Comparison of ENCODE assay signal across 8 cellular contexts in the genomic region with DNA sequence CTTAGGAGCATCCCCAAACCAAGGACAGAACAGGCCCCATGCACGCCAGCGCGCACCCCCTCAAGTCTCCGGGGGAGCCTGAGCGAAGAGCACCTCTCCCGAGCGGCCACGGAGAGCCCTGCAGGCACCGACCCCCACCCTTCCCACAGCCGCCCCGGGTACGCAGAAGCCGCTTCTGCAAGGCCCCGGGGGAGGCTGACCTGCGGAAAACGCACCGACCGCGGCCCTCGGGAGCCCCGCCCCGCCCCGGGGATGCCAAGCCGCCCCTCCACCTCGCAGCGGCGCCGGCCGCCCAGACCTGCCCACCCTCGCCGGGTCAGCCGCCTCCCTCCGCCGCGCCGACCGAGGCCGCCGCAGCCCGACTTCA.
DNase-seq lines count a peak whose midpoint lies in the region; ATAC-seq lines count a peak whose summit lies in the region.

No MANE protein-coding gene starts in this region.

- H3K9ac ChIP-seq in iPS-20b (ENCODE audit: low read depth, low read length) (peak overlapping the region; percentile 86; the same call in 1 of the 2 replicates), stomach smooth muscle (ENCODE audit: low read length in 2 of 2) (peak overlapping the region; percentile 64 to 73)

- H3K4me1 ChIP-seq in iPS-20b (ENCODE audit: insufficient read depth, low read length) = peaks cover 17% of the 10 kb centered on the region
- H3K4me1 ChIP-seq in stomach smooth muscle (ENCODE audit: control insufficient read depth, insufficient read depth, low read length) = peaks cover 9% of the 10 kb centered on the region

- H3K27me3 Mint-ChIP-seq in activated naive CD4-positive, alpha-beta T cell treated with anti-CD3 and anti-CD28 coated beads, Interleukin-2, amount 10 ng/mL, durations not matched to agents 7 days and 5 days = no peaks in the 10 kb centered on the region

- CTCF ChIA-PET in activated naive CD4-positive, alpha-beta T cell treated with anti-CD3 and anti-CD28 coated beads, Interleukin-2, amount 10 ng/mL, durations not matched to agents 7 days and 5 days (lab: Charles Lee) = interaction anchor here (1.2 kb wide), 1 partner anchor 53 kb away, joined by 6 read pairs; no protein-coding TSS in a partner anchor

- peaks cover 21% of the 10 kb centered on the region for H3K36me3 ChIP-seq in iPS-20b (ENCODE audit: insufficient read depth, low read depth, low read length)
- no peaks in the 10 kb centered on the region for H3K36me3 ChIP-seq in stomach smooth muscle (ENCODE audit: control insufficient read depth in 2 of 2, insufficient read depth in 2 of 2, low read length in 2 of 2)

- H3K27ac ChIP-seq in iPS-20b (ENCODE audit: low read length) = peak overlapping the region; percentile 39
- H3K27ac ChIP-seq in stomach smooth muscle (ENCODE audit: low read length) = peak overlapping the region; percentile 19

- peak overlapping the region; percentile 93 for H3K4me3 ChIP-seq in iPS-20b (ENCODE audit: low read length)
- H3K4me3 ChIP-seq in stomach smooth muscle (ENCODE audit: low read length in 2 of 2) = peak overlapping the region; percentile 84 to 86

- no peaks in the 10 kb centered on the region for H3K27me3 ChIP-seq in iPS-20b (ENCODE audit: insufficient read depth, low read length)
- H3K27me3 ChIP-seq in stomach smooth muscle (ENCODE audit: control insufficient read depth in 1 of 2, insufficient read depth in 2 of 2, low read length in 2 of 2) = no peaks in the 10 kb centered on the region

- peak overlapping the region; percentile 83 for H3K27ac Mint-ChIP-seq in activated naive CD4-positive, alpha-beta T cell treated with anti-CD3 and anti-CD28 coated beads, Interleukin-2, amount 10 ng/mL, durations not matched to agents 7 days and 5 days

- DNase-seq in NCI-H1436 (lab: John Stamatoyannopoulos, UW) = peak; percentile 70
- DNase-seq in NCI-H1436 treated with DMSO at 0.1 percent for 48 hours (lab: John Stamatoyannopoulos, UW) = no peak
- DNase-seq in activated naive CD4-positive, alpha-beta T cell treated with anti-CD3 and anti-CD28 coated beads, Interleukin-2, amount 10 ng/mL, durations not matched to agents 7 days and 5 days = no peak

- peak; percentile 45 for ATAC-seq in HG02970 (IDR thresholded peaks at IDR 0.05; ENCODE audit: low FRiP score, unreplicated experiment)
- ATAC-seq in HG03097 (IDR thresholded peaks at IDR 0.05; ENCODE audit: low FRiP score, unreplicated experiment) = no peak
- no peak for ATAC-seq in HG02571 (IDR thresholded peaks at IDR 0.05; ENCODE audit: unreplicated experiment)

- H3K4me3 Mint-ChIP-seq in activated naive CD4-positive, alpha-beta T cell treated with anti-CD3 and anti-CD28 coated beads, Interleukin-2, amount 10 ng/mL, durations not matched to agents 7 days and 5 days = peak overlapping the region; percentile 91

- H3K4me1 Mint-ChIP-seq in activated naive CD4-positive, alpha-beta T cell treated with anti-CD3 and anti-CD28 coated beads, Interleukin-2, amount 10 ng/mL, durations not matched to agents 7 days and 5 days = peaks cover 23% of the 10 kb centered on the region

- H3K9me3 ChIP-seq in iPS-20b (ENCODE audit: insufficient read depth, low read depth, low read length) (no peaks in the 10 kb centered on the region), stomach smooth muscle (ENCODE audit: control insufficient read depth in 2 of 2, low read length in 2 of 2) (no peaks in the 10 kb centered on the region)

- peaks cover 4% of the 10 kb centered on the region for H3K36me3 Mint-ChIP-seq in activated naive CD4-positive, alpha-beta T cell treated with anti-CD3 and anti-CD28 coated beads, Interleukin-2, amount 10 ng/mL, durations not matched to agents 7 days and 5 days

- H3K9me3 Mint-ChIP-seq in activated naive CD4-positive, alpha-beta T cell treated with anti-CD3 and anti-CD28 coated beads, Interleukin-2, amount 10 ng/mL, durations not matched to agents 7 days and 5 days = no peaks in the 10 kb centered on the region
